In the genomic region with DNA sequence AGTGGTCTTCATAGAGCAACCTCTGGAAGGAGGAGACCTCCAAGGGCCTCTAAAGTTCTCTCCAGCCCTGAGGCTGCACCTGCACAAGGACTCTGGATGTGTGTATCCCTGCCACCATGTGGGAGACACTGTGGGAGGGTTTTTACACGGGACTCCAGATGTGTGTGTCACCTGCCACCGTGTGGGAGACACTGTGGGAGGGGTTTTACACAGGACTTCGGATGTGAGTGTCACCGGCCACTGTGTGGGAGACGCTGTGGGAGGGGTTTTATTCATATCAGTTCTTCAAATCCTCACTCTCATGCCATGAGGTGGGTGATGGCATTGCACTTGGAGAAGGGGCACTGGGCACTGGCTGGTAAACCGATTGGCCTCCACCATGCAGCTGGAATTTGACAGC, we compare ENCODE assay signal across 35 cellular contexts.
"Had no signal": no experiment of that assay in that cellular context is flagged by ENCODE, and none has a peak within 500 bp of the region (broad histone marks: within the 10 kb centered on the region; RNA-seq: fewer than 3 reads in every experiment).

No MANE protein-coding gene starts in this region.

- H3K27ac ChIP-seq: KMS-11 had no signal

- H3K36me3 ChIP-seq: MG63 had no signal

- H3K27me3 ChIP-seq: MG63 had no signal

- H3K4me2 ChIP-seq: KMS-11 had no signal

- H3K9me3 ChIP-seq: MG63 had no signal

- H3K4me3 ChIP-seq: MG63 had no signal

- H3K9ac ChIP-seq: KMS-11 had no signal

- DNase-seq: Karpas-422, Kasumi-1, MG63, MM.1S, MV-4-11, NCI-H1048, NCI-H1092, NCI-H1092 treated with DMSO at 0.1 percent for 48 hours, NCI-H1105, NCI-H1105 treated with DMSO at 0.1 percent for 48 hours, NCI-H1417, NCI-H1417 treated with DMSO at 0.1 percent for 48 hours, NCI-H1436, NCI-H1436 treated with DMSO at 0.1 percent for 48 hours, NCI-H146, NCI-H1694, NCI-H1694 treated with DMSO at 0.1 percent for 48 hours, NCI-H187, NCI-H187 treated with DMSO at 0.1 percent for 48 hours, NCI-H1930, NCI-H2029, NCI-H2029 treated with DMSO at 0.1 percent for 48 hours, NCI-H2081, NCI-H2081 treated with DMSO at 0.1 percent for 48 hours, NCI-H2107, NCI-H2171, NCI-H2171 treated with DMSO at 0.1 percent for 48 hours, NCI-H2227 treated with DMSO at 0.1 percent for 48 hours, NCI-H226, NCI-H345, NCI-H446, NCI-H446 treated with DMSO at 0.1 percent for 48 hours, NCI-H510A, NCI-H510A treated with DMSO at 0.1 percent for 48 hours had no signal
